11 cellular contexts compared by ENCODE assay signal in genomic region chr17:32355649-32356377, GRCh38. TPM values are rescaled to one million over a fixed set of nuclear protein-coding genes. Genes with fewer than 3 reads are reported as not detected.
DNase-seq lines count a peak whose midpoint lies in the region; TF ChIP-seq lines count a peak whose summit lies in the region.
"Had no signal": no experiment of that assay in that cellular context is flagged by ENCODE, and none has a peak within 500 bp of the region (broad histone marks: within the 10 kb centered on the region; RNA-seq: fewer than 3 reads in every experiment).

No MANE protein-coding gene starts in this region.

- H3K36me3 Mint-ChIP-seq in activated naive CD4-positive, alpha-beta T cell treated with anti-CD3 and anti-CD28 coated beads for 36 hours (ENCODE audit: low read depth) = peaks cover 57% of the 10 kb centered on the region
- peaks cover 61% of the 10 kb centered on the region for H3K36me3 Mint-ChIP-seq in activated CD4-positive, alpha-beta memory T cell treated with anti-CD3 and anti-CD28 coated beads for 36 hours

- H3K4me3 ChIP-seq in fibroblast of mammary gland (ENCODE audit: control insufficient read depth, low read depth, low read length) = no peak overlapping the region
- no peak overlapping the region for H3K4me3 ChIP-seq in skeletal muscle satellite cell (ENCODE audit: low read length)

- POLR2A ChIA-PET in activated CD4-positive, alpha-beta memory T cell treated with anti-CD3 and anti-CD28 coated beads for 36 hours (lab: Charles Lee) = no interaction called here

- CTCF ChIA-PET in activated naive CD4-positive, alpha-beta T cell treated with anti-CD3 and anti-CD28 coated beads for 36 hours (lab: Charles Lee) = interaction anchor here (0.7 kb wide), 1 partner anchor 56 kb away, joined by 3 read pairs; no protein-coding TSS in a partner anchor
- CTCF ChIA-PET in activated CD4-positive, alpha-beta memory T cell treated with anti-CD3 and anti-CD28 coated beads for 36 hours (lab: Charles Lee) = interaction anchor here (1.7 kb wide), 1 partner anchor 10 kb away, joined by 3 read pairs; no protein-coding TSS in a partner anchor

- H3K9ac ChIP-seq in skeletal muscle satellite cell (ENCODE audit: low read depth, low read length) = no peak overlapping the region

- peak overlapping the region; percentile 2 for H3K4me2 ChIP-seq in skeletal muscle satellite cell (ENCODE audit: low read length)

- no peak for DNase-seq in activated naive CD4-positive, alpha-beta T cell treated with anti-CD3 and anti-CD28 coated beads for 36 hours
- DNase-seq in activated naive CD4-positive, alpha-beta T cell treated with anti-CD3 and anti-CD28 coated beads, Interleukin-2, amount 50 U/mL, for 16 hours = no peak
- no peak for DNase-seq in activated CD4-positive, alpha-beta memory T cell treated with anti-CD3 and anti-CD28 coated beads for 36 hours
- peak; percentile 35 for DNase-seq in fibroblast of mammary gland (ENCODE audit: low read depth)
- no peak for DNase-seq in NOMO-1 treated with dmso at 0.1 percent for 144 hours (lab: John Stamatoyannopoulos, UW; ENCODE audit: unreplicated experiment)
- no peak for DNase-seq in NCI-H446 treated with DMSO at 0.1 percent for 48 hours (lab: John Stamatoyannopoulos, UW)
- no peak for DNase-seq in globus pallidus (ENCODE audit: low spot score)
- DNase-seq: activated effector memory CD4-positive, alpha-beta T cell treated with Interleukin-2 at 50 U/mL for 16 hours; naive B cell; NCI-H187 treated with DMSO at 0.1 percent for 48 hours had no signal

- no peaks in the 10 kb centered on the region for H3K9me3 Mint-ChIP-seq in activated naive CD4-positive, alpha-beta T cell treated with anti-CD3 and anti-CD28 coated beads for 36 hours
- no peaks in the 10 kb centered on the region for H3K9me3 Mint-ChIP-seq in activated CD4-positive, alpha-beta memory T cell treated with anti-CD3 and anti-CD28 coated beads for 36 hours
- H3K9me3 Mint-ChIP-seq: naive B cell had no signal

- H3K4me3 Mint-ChIP-seq in activated naive CD4-positive, alpha-beta T cell treated with anti-CD3 and anti-CD28 coated beads for 36 hours = no peak overlapping the region
- H3K4me3 Mint-ChIP-seq in activated CD4-positive, alpha-beta memory T cell treated with anti-CD3 and anti-CD28 coated beads for 36 hours = peak overlapping the region; percentile 0

- H3K27me3 Mint-ChIP-seq in activated naive CD4-positive, alpha-beta T cell treated with anti-CD3 and anti-CD28 coated beads for 36 hours (ENCODE audit: low read depth) = no peaks in the 10 kb centered on the region
- H3K27me3 Mint-ChIP-seq in activated CD4-positive, alpha-beta memory T cell treated with anti-CD3 and anti-CD28 coated beads for 36 hours = no peaks in the 10 kb centered on the region
- H3K27me3 Mint-ChIP-seq: naive B cell had no signal

- TF ChIP-seq CTCF in fibroblast of mammary gland (conservative IDR thresholded peaks at IDR 0.05; ENCODE audit: control insufficient read depth, insufficient read depth, low read depth, low read length) = no peak

- no peaks in the 10 kb centered on the region for H3K27me3 ChIP-seq in skeletal muscle satellite cell (ENCODE audit: control insufficient read depth, insufficient read depth, low read length)

- H3K9me3 ChIP-seq in skeletal muscle satellite cell (replicated peaks; ENCODE audit: low read length) = no peaks in the 10 kb centered on the region

- intact Hi-C loops in activated naive CD4-positive, alpha-beta T cell treated with anti-CD3 and anti-CD28 coated beads for 36 hours (cut with micrococcal nuclease) = loop anchor here (10.0 kb wide), 1 partner anchor 351 kb away; the partner anchor contains the start of gene LRRC37B
- intact Hi-C loops in activated CD4-positive, alpha-beta memory T cell treated with anti-CD3 and anti-CD28 coated beads for 36 hours (cut with micrococcal nuclease) = no loop called here

- H3K36me3 ChIP-seq in skeletal muscle satellite cell (ENCODE audit: insufficient read depth, low read length) = peaks cover 77% of the 10 kb centered on the region

- peak overlapping the region; percentile 17 for H3K27ac Mint-ChIP-seq in activated naive CD4-positive, alpha-beta T cell treated with anti-CD3 and anti-CD28 coated beads for 36 hours
- peak overlapping the region; percentile 18 for H3K27ac Mint-ChIP-seq in activated CD4-positive, alpha-beta memory T cell treated with anti-CD3 and anti-CD28 coated beads for 36 hours

- peaks cover 66% of the 10 kb centered on the region for H3K4me1 Mint-ChIP-seq in activated naive CD4-positive, alpha-beta T cell treated with anti-CD3 and anti-CD28 coated beads for 36 hours (ENCODE audit: low read depth)
- peaks cover 41% of the 10 kb centered on the region for H3K4me1 Mint-ChIP-seq in activated CD4-positive, alpha-beta memory T cell treated with anti-CD3 and anti-CD28 coated beads for 36 hours (ENCODE audit: low read depth)

- peaks cover 24% of the 10 kb centered on the region for H3K4me1 ChIP-seq in skeletal muscle satellite cell (ENCODE audit: control insufficient read depth, insufficient read depth, low read length)

RNA-seq across cellular contexts. Expression of gene ZNF207, which starts 5.9 kb away (rescaled TPM):
- 100 to 1,000 TPM; 213 to 230 TPM for total RNA-seq in activated naive CD4-positive, alpha-beta T cell treated with anti-CD3 and anti-CD28 coated beads for 36 hours
- total RNA-seq in activated CD4-positive, alpha-beta memory T cell treated with anti-CD3 and anti-CD28 coated beads for 36 hours = 100 to 1,000 TPM; 192 to 209 TPM
- total RNA-seq in skeletal muscle satellite cell (2012; rRNA removed) = 127 and 135 TPM in 2 replicates

RNA-seq across cellular contexts. Expression of gene C17orf75, which starts 13.8 kb away (rescaled TPM):
- 10 to 100 TPM; 25.3 to 26.6 TPM for total RNA-seq in activated naive CD4-positive, alpha-beta T cell treated with anti-CD3 and anti-CD28 coated beads for 36 hours
- 10 to 100 TPM; 25.6 to 28.5 TPM for total RNA-seq in activated CD4-positive, alpha-beta memory T cell treated with anti-CD3 and anti-CD28 coated beads for 36 hours
- 7.6 and 10.6 TPM in 2 replicates for total RNA-seq in skeletal muscle satellite cell (2012; rRNA removed)
